In the genomic region with DNA sequence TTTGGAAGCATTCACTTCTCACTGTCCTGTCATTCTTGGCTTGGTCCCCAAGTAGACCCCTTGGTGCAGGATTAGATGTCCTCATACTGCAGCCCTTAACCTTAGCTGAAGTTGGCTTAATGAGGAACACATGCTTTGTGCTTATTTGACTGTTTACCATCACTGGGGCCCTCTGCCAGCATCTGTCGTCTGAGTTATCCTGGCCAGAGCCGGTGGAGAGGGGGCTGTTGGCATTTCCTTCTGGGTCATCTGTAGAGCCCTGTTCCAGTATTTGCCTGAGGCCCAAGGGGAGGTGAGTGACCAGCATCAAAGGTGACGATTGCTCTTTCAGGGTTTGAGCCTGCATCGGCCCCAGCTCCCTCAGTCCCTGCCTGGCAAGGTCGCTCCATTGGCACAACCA, we compare ENCODE assay signal across 18 cellular contexts.
"Had no signal": no experiment of that assay in that cellular context is flagged by ENCODE, and none has a peak within 500 bp of the region (broad histone marks: within the 10 kb centered on the region; RNA-seq: fewer than 3 reads in every experiment).

No MANE protein-coding gene starts in this region.

- DNase-seq: effector CD8-positive, alpha-beta T cell; kidney; left colon; left ventricle myocardium superior; mesendoderm; naive thymus-derived CD8-positive, alpha-beta T cell; psoas muscle; stimulated activated CD4-positive, alpha-beta T cell treated with anti-CD3 and anti-CD28 coated beads, Interleukin-12 subunit alpha, Interleukin-12 subunit beta, amount 100 ng/mL, for 4 hours; stimulated activated naive CD4-positive, alpha-beta T cell; thyroid gland; upper lobe of right lung had no signal

- H3K9me3 ChIP-seq: neutrophil, psoas muscle, suprapubic skin, thyroid gland, upper lobe of right lung, vagina had no signal

- H3K4me3 Mint-ChIP-seq: naive thymus-derived CD8-positive, alpha-beta T cell had no signal

- H3K27ac ChIP-seq: coronary artery, neutrophil, psoas muscle, suprapubic skin, thyroid gland, upper lobe of right lung, vagina had no signal

- H3K4me1 Mint-ChIP-seq: naive thymus-derived CD8-positive, alpha-beta T cell had no signal

- H3K9me3 Mint-ChIP-seq: naive thymus-derived CD8-positive, alpha-beta T cell had no signal

- H3K4me1 ChIP-seq: suprapubic skin, thyroid gland, upper lobe of right lung had no signal

- H3K27me3 ChIP-seq: neutrophil, suprapubic skin, thyroid gland, upper lobe of right lung, vagina had no signal

- H3K36me3 ChIP-seq: neutrophil had no signal

- H3K4me3 ChIP-seq: coronary artery, lung, psoas muscle, skin epidermis, suprapubic skin, thyroid gland, upper lobe of right lung, vagina had no signal

- ATAC-seq: left ventricle myocardium superior; naive thymus-derived CD8-positive, alpha-beta T cell; psoas muscle; sciatic nerve; upper lobe of right lung had no signal

- H3K36me3 Mint-ChIP-seq: naive thymus-derived CD8-positive, alpha-beta T cell had no signal

- H3K27ac Mint-ChIP-seq: naive thymus-derived CD8-positive, alpha-beta T cell had no signal
